In genomic region chr10:21174670-21175495, GRCh38 we compare ENCODE assay signal across 9 cellular contexts.
DNase-seq lines count a peak whose midpoint lies in the region; ATAC-seq and TF ChIP-seq lines count a peak whose summit lies in the region.
"Had no signal": no experiment of that assay in that cellular context is flagged by ENCODE, and none has a peak within 500 bp of the region (broad histone marks: within the 10 kb centered on the region; RNA-seq: fewer than 3 reads in every experiment).

No MANE protein-coding gene starts in this region.

- H3K27me3 ChIP-seq in mammary epithelial cell (ENCODE audit: insufficient read depth, low read length) (no peaks in the 10 kb centered on the region), lower lobe of right lung (ENCODE audit: low read depth) (peaks cover 31% of the 10 kb centered on the region), upper lobe of left lung (peaks cover 0 to 12% (median 4%) of the 10 kb centered on the region in 4 donors)

- H3K27me3 Mint-ChIP-seq in activated naive CD4-positive, alpha-beta T cell treated with anti-CD3 and anti-CD28 coated beads, Interleukin-2, amount 50 U/mL, for 24 hours = peaks cover 43% of the 10 kb centered on the region

- intact Hi-C loops in mammary epithelial cell (cut with micrococcal nuclease) = loop anchor here (5.0 to 10.0 kb wide), 2 partner anchors 87 to 350 kb away; partner anchors contain the start of gene SKIDA1
- intact Hi-C loops in lower lobe of right lung (cut with DNase I) = no loop called here

- H3K27ac ChIP-seq in mammary epithelial cell (ENCODE audit: insufficient read depth, low read depth, low read length) (peak overlapping the region; percentile 27), lower lobe of right lung (peak overlapping the region; percentile 90), upper lobe of left lung (peak overlapping the region; percentile 85 to 95 (median 88))

- no TSS peak for BruUV-seq in mammary epithelial cell (replicated peaks; lab: Mats Ljungman, UMichigan)

- 44% methylated on average over 36 of the region's 37 CpGs for WGBS in mammary epithelial cell (ENCODE audit: low coverage, missing lambda C conversion rate)
- WGBS in upper lobe of left lung, 2 donors = 21 to 31% methylated on average over 26 to 32 of the region's 37 CpGs

- peak overlapping the region; percentile 55 to 70 (median 64) for H3K4me3 ChIP-seq in mammary epithelial cell (replicated peaks in 1 of 3; ENCODE audit: insufficient read depth in 1 of 3, low read depth in 2 of 3, low read length in 3 of 3)
- H3K4me3 ChIP-seq in lower lobe of right lung = peak overlapping the region; percentile 68
- peak overlapping the region in 3 of 4 donors; percentile 62 to 70 (median 67) for H3K4me3 ChIP-seq in upper lobe of left lung

- H2AFZ ChIP-seq in mammary epithelial cell (ENCODE audit: low read depth, low read length) = peak overlapping the region; percentile 84

- TF ChIP-seq CTCF in mammary epithelial cell (conservative IDR thresholded peaks at IDR 0.05 in 1 of 2, IDR thresholded peaks at IDR 0.05 in 1 of 2; ENCODE audit: extremely low read depth in 1 of 2, insufficient read depth in 1 of 2, low read depth in 1 of 2, low read length in 2 of 2) (no peak), lower lobe of right lung (IDR thresholded peaks at IDR 0.05) (no peak), upper lobe of left lung (IDR thresholded peaks at IDR 0.05) (no peak), GM10266 (IDR thresholded peaks at IDR 0.05; ENCODE audit: control insufficient read depth, insufficient read depth, low read depth, missing control alignments) (no peak)

- no peaks in the 10 kb centered on the region for H3K9me3 Mint-ChIP-seq in activated naive CD4-positive, alpha-beta T cell treated with anti-CD3 and anti-CD28 coated beads, Interleukin-2, amount 50 U/mL, for 24 hours

- H3K4me1 Mint-ChIP-seq in activated naive CD4-positive, alpha-beta T cell treated with anti-CD3 and anti-CD28 coated beads, Interleukin-2, amount 50 U/mL, for 24 hours = peaks cover 12% of the 10 kb centered on the region

- H3K27ac Mint-ChIP-seq in activated naive CD4-positive, alpha-beta T cell treated with anti-CD3 and anti-CD28 coated beads, Interleukin-2, amount 50 U/mL, for 24 hours = no peak overlapping the region

- ATAC-seq in lower lobe of right lung = no peak
- no peak for ATAC-seq in upper lobe of left lung (ENCODE audit: low FRiP score in 2 of 2)
- ATAC-seq in HG03354 (IDR thresholded peaks at IDR 0.05; ENCODE audit: poor library complexity, severe bottlenecking, unreplicated experiment) = no peak

- H3K4me2 ChIP-seq in mammary epithelial cell (ENCODE audit: insufficient read depth, low read depth, low read length) = peak overlapping the region; percentile 100

- no peak for TF ChIP-seq POLR2A in upper lobe of left lung (IDR thresholded peaks at IDR 0.05)

- peaks cover 15% of the 10 kb centered on the region for H3K4me1 ChIP-seq in mammary epithelial cell (ENCODE audit: insufficient read depth, low read length)
- peaks cover 20% of the 10 kb centered on the region for H3K4me1 ChIP-seq in lower lobe of right lung
- H3K4me1 ChIP-seq in upper lobe of left lung = peaks cover 6 to 37% (median 16%) of the 10 kb centered on the region in 4 donors

- CTCF ChIA-PET in mammary epithelial cell (lab: Charles Lee; ENCODE audit: low non-redundant PET) = no interaction called here

- H3K4me3 Mint-ChIP-seq in activated naive CD4-positive, alpha-beta T cell treated with anti-CD3 and anti-CD28 coated beads, Interleukin-2, amount 50 U/mL, for 24 hours = peak overlapping the region; percentile 60

- no peaks in the 10 kb centered on the region for H3K79me2 ChIP-seq in mammary epithelial cell (ENCODE audit: insufficient read depth, low read length)

- no peaks in the 10 kb centered on the region for H3K36me3 Mint-ChIP-seq in activated naive CD4-positive, alpha-beta T cell treated with anti-CD3 and anti-CD28 coated beads, Interleukin-2, amount 50 U/mL, for 24 hours

- H4K20me1 ChIP-seq in mammary epithelial cell (ENCODE audit: insufficient read depth, low read length) = no peaks in the 10 kb centered on the region

- peak overlapping the region; percentile 58 for H3K9ac ChIP-seq in mammary epithelial cell (ENCODE audit: insufficient read depth, low read length)

- in situ Hi-C loops in mammary epithelial cell (cut with MboI; ENCODE audit: low sequenced_read_pairs in 2 of 2) = loop anchor here in 1 of 2 donors (5.0 kb wide), 1 partner anchor 92 kb away; no protein-coding TSS in a partner anchor

- no peaks in the 10 kb centered on the region for H3K9me3 ChIP-seq in mammary epithelial cell (replicated peaks; ENCODE audit: insufficient read depth, low read length)
- H3K9me3 ChIP-seq in lower lobe of right lung = no peaks in the 10 kb centered on the region
- H3K9me3 ChIP-seq in upper lobe of left lung = no peaks in the 10 kb centered on the region

- no peak for DNase-seq in activated naive CD4-positive, alpha-beta T cell treated with Interleukin-2 at 50 U/mL for 16 hours
- DNase-seq in mammary epithelial cell (no peak), lower lobe of right lung (no peak), upper lobe of left lung (no peak), RKO (ENCODE audit: low spot score) (no peak), GM10266 (ENCODE audit: extremely low spot score) (no peak)
- DNase-seq: stimulated activated naive CD4-positive, alpha-beta T cell had no signal

- H3K36me3 ChIP-seq in mammary epithelial cell (ENCODE audit: insufficient read depth, low read length) (no peaks in the 10 kb centered on the region), lower lobe of right lung (no peaks in the 10 kb centered on the region), upper lobe of left lung (peaks cover 0 to 7% (median 0%) of the 10 kb centered on the region in 4 donors)

- dilution Hi-C loops in mammary epithelial cell (cut with HindIII; ENCODE audit: low sequenced_read_pairs) = no loop called here

- TF ChIP-seq EP300 in upper lobe of left lung (IDR thresholded peaks at IDR 0.05) = no peak

Comparison
In these comparisons a context has a peak if more than half of its experiments do, and no peak if none do; other contexts are left out.
1. H3K27ac ChIP-seq: peak in every context shown above with its lines; median percentile 90 in lower lobe of right lung; 88 in upper lobe of left lung; 27 in mammary epithelial cell.